ENCODE assay signal across 9 cellular contexts in genomic region chr2:160208662-160209229, GRCh38. TPM values are rescaled to one million over a fixed set of nuclear protein-coding genes. Genes with fewer than 3 reads are reported as not detected.
DNase-seq lines count a peak whose midpoint lies in the region; ATAC-seq and TF ChIP-seq lines count a peak whose summit lies in the region.
"Had no signal": no experiment of that assay in that cellular context is flagged by ENCODE, and none has a peak within 500 bp of the region (broad histone marks: within the 10 kb centered on the region; RNA-seq: fewer than 3 reads in every experiment).

No MANE protein-coding gene starts in this region.

- TF ChIP-seq POLR2A in esophagus muscularis mucosa (IDR thresholded peaks at IDR 0.05; ENCODE audit: low read depth) (no peak), uterus (IDR thresholded peaks at IDR 0.05) (no peak)

- H3K9me3 ChIP-seq in esophagus muscularis mucosa (no peaks in the 10 kb centered on the region), uterus (no peaks in the 10 kb centered on the region)

- no peak for TF ChIP-seq EP300 in esophagus muscularis mucosa (IDR thresholded peaks at IDR 0.05)

- intact Hi-C loops in Right ventricle myocardium inferior (cut with DNase I): no loop called here
- intact Hi-C loops in cardiac septum (cut with DNase I): loop anchor here (1.0 to 5.0 kb wide), 2 partner anchors 62 to 96 kb away; no protein-coding TSS in a partner anchor
- intact Hi-C loops in esophagus muscularis mucosa (cut with DNase I): no loop called here
- intact Hi-C loops in uterus (cut with DNase I; ENCODE audit: low total_unique reads): no loop called here

- H3K4me3 ChIP-seq in esophagus muscularis mucosa: no peak overlapping the region
- H3K4me3 ChIP-seq in uterus: no peak overlapping the region
- H3K4me3 ChIP-seq: K562 had no signal

- DNase-seq in Right ventricle myocardium inferior (ENCODE audit: missing footprints): no peak
- no peak for DNase-seq in cardiac septum (ENCODE audit: low spot score)
- DNase-seq in esophagus muscularis mucosa (ENCODE audit: extremely low spot score): no peak
- DNase-seq in osteocyte (ENCODE audit: extremely low spot score, unreplicated experiment): no peak
- DNase-seq in uterus: no peak
- DNase-seq in stimulated activated naive CD4-positive, alpha-beta T cell (lab: John Stamatoyannopoulos, UW): no peak
- no peak for DNase-seq in KG1 (lab: John Stamatoyannopoulos, UW)
- DNase-seq in activated T-cell treated with anti-CD3 and anti-CD28 coated beads for 4 hours: no peak

- peak overlapping the region; percentile 39 to 63 (median 61) for H3K27ac ChIP-seq in esophagus muscularis mucosa (replicated peaks in 1 of 4)
- peak overlapping the region; percentile 65 to 73 for H3K27ac ChIP-seq in uterus

- H3K27ac Mint-ChIP-seq in osteocyte (ENCODE audit: unreplicated experiment): peak overlapping the region; percentile 96

- H3K36me3 Mint-ChIP-seq in osteocyte (ENCODE audit: unreplicated experiment): no peaks in the 10 kb centered on the region

- ATAC-seq in Right ventricle myocardium inferior: peak; percentile 37
- ATAC-seq: K562 had no signal

- H3K9me3 Mint-ChIP-seq in osteocyte (ENCODE audit: unreplicated experiment): no peaks in the 10 kb centered on the region

- peaks cover 9 to 34% (median 22%) of the 10 kb centered on the region in 4 donors for H3K4me1 ChIP-seq in esophagus muscularis mucosa
- peaks cover 5% of the 10 kb centered on the region in 2 donors for H3K4me1 ChIP-seq in uterus

- peaks cover 78% of the 10 kb centered on the region for H3K4me1 Mint-ChIP-seq in osteocyte (ENCODE audit: unreplicated experiment)

- H3K4me3 Mint-ChIP-seq in osteocyte (ENCODE audit: unreplicated experiment): peak overlapping the region; percentile 1

- WGBS in esophagus muscularis mucosa: 89% methylated on average over 9 of the region's 9 CpGs

- H3K27me3 ChIP-seq in esophagus muscularis mucosa: no peaks in the 10 kb centered on the region
- no peaks in the 10 kb centered on the region for H3K27me3 ChIP-seq in uterus

- no peak for TF ChIP-seq CTCF in esophagus muscularis mucosa (IDR thresholded peaks at IDR 0.05)
- no peak for TF ChIP-seq CTCF in osteocyte (IDR thresholded peaks at IDR 0.05)
- no peak for TF ChIP-seq CTCF in uterus (IDR thresholded peaks at IDR 0.05)

- H3K36me3 ChIP-seq in esophagus muscularis mucosa: no peaks in the 10 kb centered on the region
- no peaks in the 10 kb centered on the region for H3K36me3 ChIP-seq in uterus

- H3K27me3 Mint-ChIP-seq in osteocyte (ENCODE audit: unreplicated experiment): no peaks in the 10 kb centered on the region

RNA-seq across cellular contexts. Expression of gene ITGB6, which starts 8.7 kb away (rescaled TPM):
- total RNA-seq in Right ventricle myocardium inferior (5.0 TPM), cardiac septum (0.05 TPM), esophagus muscularis mucosa (1 to 10 TPM in 1 of 4 donors, under 1 TPM in 1, not detected in 2; 0.17 to 3.4 TPM), osteocyte (0.13 TPM in 2 replicates), uterus (1 to 10 TPM in 1 of 4 donors, under 1 TPM in 1, not detected in 2; 0.59 to 1.5 TPM)
